Comparison of ENCODE assay signal across 14 cellular contexts in genomic region chr19:53947624-53948023, GRCh38. TPM values are rescaled to one million over a fixed set of nuclear protein-coding genes. Genes with fewer than 3 reads are reported as not detected.
A peak's percentile ranks its signal among the peaks of the same experiment; 100 is the strongest.
DNase-seq lines count a peak whose midpoint lies in the region; ATAC-seq and TF ChIP-seq lines count a peak whose summit lies in the region.
"Had no signal": no experiment of that assay in that cellular context is flagged by ENCODE, and none has a peak within 500 bp of the region (broad histone marks: within the 10 kb centered on the region; RNA-seq: fewer than 3 reads in every experiment).

No MANE protein-coding gene starts in this region.

- H3K27me3 ChIP-seq in mesenchymal stem cell (ENCODE audit: control insufficient read depth in 1 of 2, insufficient read depth in 1 of 2, low read length in 2 of 2), result peaks cover 6 to 39% of the 10 kb centered on the region in 2 experiments

- H3K23ac ChIP-seq in mesenchymal stem cell (ENCODE audit: low read length in 2 of 2), result no peak overlapping the region

- no peak overlapping the region for H3K14ac ChIP-seq in mesenchymal stem cell (ENCODE audit: low read length in 2 of 2)

- intact Hi-C loops in activated CD4-positive, alpha-beta memory T cell treated with anti-CD3 and anti-CD28 coated beads for 36 hours (cut with micrococcal nuclease), result no loop called here

- peaks cover 35% of the 10 kb centered on the region for H3K27me3 Mint-ChIP-seq in activated CD4-positive, alpha-beta memory T cell treated with anti-CD3 and anti-CD28 coated beads for 36 hours

- H2BK15ac ChIP-seq in mesenchymal stem cell (ENCODE audit: low read depth, poor library complexity, severe bottlenecking), result no peak overlapping the region

- H2AFZ ChIP-seq in mesenchymal stem cell (ENCODE audit: low read depth, low read length), result no peak overlapping the region

- DNase-seq in EH (ENCODE audit: low read depth) (peak; percentile 4), HuH-7 (ENCODE audit: low spot score) (peak; percentile 53), iPS-NIHi7 (ENCODE audit: extremely low spot score) (peak; percentile 67), D341Med (ENCODE audit: low spot score) (no peak), mesenchymal stem cell (no peak)
- DNase-seq in activated CD4-positive, alpha-beta memory T cell treated with anti-CD3 and anti-CD28 coated beads for 36 hours, result no peak
- DNase-seq: amygdala; CD4-positive, alpha-beta T cell; dorsolateral prefrontal cortex; mammary epithelial cell had no signal

- no peak overlapping the region for H4K91ac ChIP-seq in mesenchymal stem cell (ENCODE audit: low read length)

- WGBS in mesenchymal stem cell, result 56% methylated on average over 4 of the region's 5 CpGs

- H3K36me3 ChIP-seq in mesenchymal stem cell (ENCODE audit: control insufficient read depth in 1 of 2, insufficient read depth in 2 of 2, low read depth in 1 of 2, low read length in 2 of 2), result no peaks in the 10 kb centered on the region
- H3K36me3 ChIP-seq: neutrophil had no signal

- no peak overlapping the region for H4K8ac ChIP-seq in mesenchymal stem cell (ENCODE audit: low read length)

- POLR2A ChIA-PET in activated CD4-positive, alpha-beta memory T cell treated with anti-CD3 and anti-CD28 coated beads for 36 hours (lab: Charles Lee), result no interaction called here

- H3K27ac Mint-ChIP-seq in activated CD4-positive, alpha-beta memory T cell treated with anti-CD3 and anti-CD28 coated beads for 36 hours, result no peak overlapping the region
- H3K27ac Mint-ChIP-seq: activated T-helper 1 cell treated with anti-CD3 and anti-CD28 coated beads, Interleukin-12 subunit alpha, Interleukin-12 subunit beta, Interleukin-2, Interleukin-4 antibody, amounts not matched to agents 30 ng/mL and 10 ng/mL and 1 ng/mL, durations not matched to agents 14 hours and 24 hours and 36 hours; CD4-positive, alpha-beta T cell had no signal

- H2BK5ac ChIP-seq in mesenchymal stem cell (ENCODE audit: low read depth, low read length, poor library complexity, severe bottlenecking), result no peak overlapping the region

- H3K9me3 Mint-ChIP-seq in activated CD4-positive, alpha-beta memory T cell treated with anti-CD3 and anti-CD28 coated beads for 36 hours, result no peaks in the 10 kb centered on the region
- H3K9me3 Mint-ChIP-seq: activated T-helper 1 cell treated with anti-CD3 and anti-CD28 coated beads, Interleukin-12 subunit alpha, Interleukin-12 subunit beta, Interleukin-2, Interleukin-4 antibody, amounts not matched to agents 30 ng/mL and 10 ng/mL and 1 ng/mL, durations not matched to agents 14 hours and 24 hours and 36 hours; CD4-positive, alpha-beta T cell had no signal

- no peak overlapping the region for H3K4me2 ChIP-seq in mesenchymal stem cell (ENCODE audit: low read length, poor library complexity, severe bottlenecking)

- H3K9ac ChIP-seq in mesenchymal stem cell (ENCODE audit: low read length), result no peak overlapping the region

- H3K4me1 Mint-ChIP-seq in activated CD4-positive, alpha-beta memory T cell treated with anti-CD3 and anti-CD28 coated beads for 36 hours (ENCODE audit: low read depth), result no peaks in the 10 kb centered on the region

- H3K18ac ChIP-seq in mesenchymal stem cell (ENCODE audit: low read depth in 1 of 2, low read length in 2 of 2), result no peak overlapping the region

- no peaks in the 10 kb centered on the region for H3K9me3 ChIP-seq in mesenchymal stem cell (ENCODE audit: control insufficient read depth, low read length)
- H3K9me3 ChIP-seq: neutrophil had no signal

- no peak overlapping the region for H3K4me3 ChIP-seq in mesenchymal stem cell (ENCODE audit: insufficient read depth in 1 of 2, low read depth in 1 of 2, low read length in 2 of 2)
- H3K4me3 ChIP-seq: dorsolateral prefrontal cortex, skin epidermis had no signal

- no peak overlapping the region for H2BK12ac ChIP-seq in mesenchymal stem cell (ENCODE audit: low read length in 2 of 2)

- CTCF ChIA-PET in activated CD4-positive, alpha-beta memory T cell treated with anti-CD3 and anti-CD28 coated beads for 36 hours (lab: Charles Lee), result interaction anchor here (1.4 kb wide), 1 partner anchor 82 kb away, joined by 3 read pairs; no protein-coding TSS in a partner anchor

- no peak overlapping the region for H2BK120ac ChIP-seq in mesenchymal stem cell (ENCODE audit: low read depth, low read length)

- no peaks in the 10 kb centered on the region for H3K36me3 Mint-ChIP-seq in activated CD4-positive, alpha-beta memory T cell treated with anti-CD3 and anti-CD28 coated beads for 36 hours

- H3K79me1 ChIP-seq in mesenchymal stem cell (replicated peaks; ENCODE audit: low read length, poor library complexity, severe bottlenecking), result no peaks in the 10 kb centered on the region

- no peak overlapping the region for H3K27ac ChIP-seq in mesenchymal stem cell (ENCODE audit: low read length, poor library complexity, severe bottlenecking)
- H3K27ac ChIP-seq: dorsolateral prefrontal cortex, neutrophil, skin epidermis had no signal

- no peaks in the 10 kb centered on the region for H3K4me1 ChIP-seq in mesenchymal stem cell (ENCODE audit: control insufficient read depth, insufficient read depth, low read depth, low read length)

- no peak overlapping the region for H3K4ac ChIP-seq in mesenchymal stem cell (ENCODE audit: low read depth in 1 of 2, low read length in 2 of 2)

- peak; percentile 47; the same call in 2 of the 3 replicates for ATAC-seq in SK-N-SH treated with all-trans-retinoic acid at 6 μM for 48 hours

- no peak overlapping the region for H2AK5ac ChIP-seq in mesenchymal stem cell (ENCODE audit: low read length, severe bottlenecking)

- H3K4me3 Mint-ChIP-seq in activated CD4-positive, alpha-beta memory T cell treated with anti-CD3 and anti-CD28 coated beads for 36 hours, result no peak overlapping the region
- H3K4me3 Mint-ChIP-seq: activated T-helper 1 cell treated with anti-CD3 and anti-CD28 coated beads, Interleukin-12 subunit alpha, Interleukin-12 subunit beta, Interleukin-2, Interleukin-4 antibody, amounts not matched to agents 30 ng/mL and 10 ng/mL and 1 ng/mL, durations not matched to agents 14 hours and 24 hours and 36 hours; CD4-positive, alpha-beta T cell had no signal

TF ChIP-seq in SK-N-SH treated with all-trans-retinoic acid at 6 μM for 48 hours, 23 proteins besides CTCF, POLR2A, EP300 and RAD21 (continues in another document):
- TF ChIP-seq RARB (CRISPR knock-in tag; IDR thresholded peaks at IDR 0.05), result no peak
- TF ChIP-seq ISL1 (CRISPR knock-in tag; IDR thresholded peaks at IDR 0.05), result no peak
- TF ChIP-seq ARNTL (CRISPR knock-in tag; IDR thresholded peaks at IDR 0.05; ENCODE audit: borderline replicate concordance, low read depth), result no peak
- no peak for TF ChIP-seq CSDC2 (CRISPR knock-in tag; IDR thresholded peaks at IDR 0.05)
- TF ChIP-seq ZFP30 (CRISPR knock-in tag; IDR thresholded peaks at IDR 0.05), result no peak
- no peak for TF ChIP-seq PPARA (CRISPR knock-in tag; IDR thresholded peaks at IDR 0.05; ENCODE audit: borderline replicate concordance)
- no peak for TF ChIP-seq TCF4 (CRISPR knock-in tag; IDR thresholded peaks at IDR 0.05; ENCODE audit: borderline replicate concordance)
- no peak for TF ChIP-seq ZNF565 (CRISPR knock-in tag; conservative IDR thresholded peaks at IDR 0.05; ENCODE audit: low read depth)
- no peak for TF ChIP-seq TSHZ2 (CRISPR knock-in tag; IDR thresholded peaks at IDR 0.05)
- no peak for TF ChIP-seq POU6F1 (CRISPR knock-in tag; IDR thresholded peaks at IDR 0.05; ENCODE audit: borderline replicate concordance, low read depth)
- TF ChIP-seq OSR1 (CRISPR knock-in tag; IDR thresholded peaks at IDR 0.05), result no peak

RNA-seq across cellular contexts. Expression of gene CACNG8, which starts 15.1 kb away (rescaled TPM):
- under 1 TPM in 1 of 2 experiments, not detected in 1; 0.02 TPM for total RNA-seq in activated CD4-positive, alpha-beta memory T cell treated with anti-CD3 and anti-CD28 coated beads for 36 hours
- 0.03 TPM for polyA plus RNA-seq in mesenchymal stem cell (2013, experiment 1 of 2)
- polyA plus RNA-seq in mesenchymal stem cell (2013, experiment 2 of 2), result 0.01 TPM
- total RNA-seq: activated T-helper 1 cell treated with anti-CD3 and anti-CD28 coated beads, Interleukin-12 subunit alpha, Interleukin-12 subunit beta, Interleukin-2, Interleukin-4 antibody, amounts not matched to agents 30 ng/mL and 10 ng/mL and 1 ng/mL, durations not matched to agents 14 hours and 24 hours and 36 hours; CD4-positive, alpha-beta T cell; mammary epithelial cell had no signal
- polyA plus RNA-seq: mammary epithelial cell had no signal

RNA-seq across cellular contexts. Expression of gene CACNG7, which starts 38.5 kb away (rescaled TPM):
- not detected for total RNA-seq in activated CD4-positive, alpha-beta memory T cell treated with anti-CD3 and anti-CD28 coated beads for 36 hours
- polyA plus RNA-seq in mesenchymal stem cell (2013, experiment 1 of 2), result 0.03 TPM
- 0.03 TPM for polyA plus RNA-seq in mesenchymal stem cell (2013, experiment 2 of 2)
- total RNA-seq: activated T-helper 1 cell treated with anti-CD3 and anti-CD28 coated beads, Interleukin-12 subunit alpha, Interleukin-12 subunit beta, Interleukin-2, Interleukin-4 antibody, amounts not matched to agents 30 ng/mL and 10 ng/mL and 1 ng/mL, durations not matched to agents 14 hours and 24 hours and 36 hours; CD4-positive, alpha-beta T cell; mammary epithelial cell had no signal
- polyA plus RNA-seq: mammary epithelial cell had no signal

RNA-seq across cellular contexts. Expression of gene CACNG6, which starts 43.8 kb away (rescaled TPM):
- not detected for total RNA-seq in activated CD4-positive, alpha-beta memory T cell treated with anti-CD3 and anti-CD28 coated beads for 36 hours
- 0.04 TPM for polyA plus RNA-seq in mesenchymal stem cell (2013, experiment 1 of 2)
- 0.04 TPM for polyA plus RNA-seq in mesenchymal stem cell (2013, experiment 2 of 2)
- total RNA-seq: activated T-helper 1 cell treated with anti-CD3 and anti-CD28 coated beads, Interleukin-12 subunit alpha, Interleukin-12 subunit beta, Interleukin-2, Interleukin-4 antibody, amounts not matched to agents 30 ng/mL and 10 ng/mL and 1 ng/mL, durations not matched to agents 14 hours and 24 hours and 36 hours; CD4-positive, alpha-beta T cell; mammary epithelial cell had no signal
- polyA plus RNA-seq: mammary epithelial cell had no signal

Comparison
In these comparisons a context has a peak if more than half of its experiments do, and no peak if none do; other contexts are left out.
1. DNase-seq: peak in EH (single experiment), HuH-7 (single experiment) and iPS-NIHi7 (single experiment); none in D341Med (single experiment), activated CD4-positive, alpha-beta memory T cell treated with anti-CD3 and anti-CD28 coated beads for 36 hours (single experiment) and mesenchymal stem cell (single experiment).